ENCODE assay signal across 8 cellular contexts in genomic region chr11:44065851-44066731, GRCh38. TPM values are rescaled to one million over a fixed set of nuclear protein-coding genes. Genes with fewer than 3 reads are reported as not detected.
A peak's percentile ranks its signal among the peaks of the same experiment; 100 is the strongest.
DNase-seq lines count a peak whose midpoint lies in the region; ATAC-seq and TF ChIP-seq lines count a peak whose summit lies in the region.

TSS of gene ACCS (plus strand) at chr11:44066270. CDS start at chr11:44067628, 1,358 bp downstream.

- H3K4me2 ChIP-seq in GM23338 (peak within 1 kb of the TSS; percentile 74), SK-N-SH (peak within 1 kb of the TSS; percentile 78)

- peak within 1 kb of the TSS; percentile 93 for H3K27ac Mint-ChIP-seq in GM23338
- peak within 1 kb of the TSS; percentile 92 for H3K27ac Mint-ChIP-seq in activated naive CD4-positive, alpha-beta T cell treated with anti-CD3 and anti-CD28 coated beads, Interleukin-2, amount 50 U/mL, for 24 hours

- TF ChIP-seq CTCF in GM23338 (conservative IDR thresholded peaks at IDR 0.05; ENCODE audit: low read depth in 2 of 2): peak; percentile 64 to 78
- peak; percentile 56 for TF ChIP-seq CTCF in SK-N-SH (IDR thresholded peaks at IDR 0.05)

- no peaks in the 10 kb centered on the region for H3K9me3 Mint-ChIP-seq in GM23338
- H3K9me3 Mint-ChIP-seq in activated naive CD4-positive, alpha-beta T cell treated with anti-CD3 and anti-CD28 coated beads, Interleukin-2, amount 50 U/mL, for 24 hours: no peaks in the 10 kb centered on the region

- CTCF ChIA-PET in SK-N-SH (lab: Yijun Ruan, JAX): interaction anchor here (0.7 to 10.8 kb wide), 6 partner anchors 16 to 176 kb away, joined by 3 to 71 read pairs (median 4); partner anchors contain the start of gene EXT2

- H3K27ac ChIP-seq in GM23338 (ENCODE audit: low read depth) (peak within 1 kb of the TSS; percentile 76), SK-N-SH (ENCODE audit: low read depth in 2 of 2, low read length in 1 of 2) (peak within 1 kb of the TSS; percentile 86 to 88)

- no peaks in the 10 kb centered on the region for H3K79me2 ChIP-seq in GM23338 (replicated peaks; ENCODE audit: insufficient read depth)
- H3K79me2 ChIP-seq in SK-N-SH (ENCODE audit: insufficient read depth): no peaks in the 10 kb centered on the region

- peaks cover 8% of the 10 kb centered on the region; the same call in 1 of the 2 replicates for H3K27me3 ChIP-seq in GM23338 (ENCODE audit: insufficient read depth)
- H3K27me3 ChIP-seq in SK-N-SH (ENCODE audit: insufficient read depth): no peaks in the 10 kb centered on the region

- H3K27me3 Mint-ChIP-seq in GM23338 (ENCODE audit: insufficient read depth, low read depth, poor library complexity): peaks cover 22% of the 10 kb centered on the region
- H3K27me3 Mint-ChIP-seq in activated naive CD4-positive, alpha-beta T cell treated with anti-CD3 and anti-CD28 coated beads, Interleukin-2, amount 50 U/mL, for 24 hours: no peaks in the 10 kb centered on the region

- no peaks in the 10 kb centered on the region for H3K36me3 ChIP-seq in GM23338 (ENCODE audit: insufficient read depth)
- peaks cover 0 to 3% of the 10 kb centered on the region in 2 experiments for H3K36me3 ChIP-seq in SK-N-SH (replicated peaks in 1 of 2; ENCODE audit: control insufficient read depth in 1 of 2, insufficient read depth in 2 of 2, low read length in 1 of 2)

- 48% methylated on average over 43 of the region's 69 CpGs for WGBS in SK-N-SH (ENCODE audit: low lambda C conversion rate)

- peaks cover 34% of the 10 kb centered on the region for H3K4me1 Mint-ChIP-seq in GM23338
- peaks cover 29% of the 10 kb centered on the region for H3K4me1 Mint-ChIP-seq in activated naive CD4-positive, alpha-beta T cell treated with anti-CD3 and anti-CD28 coated beads, Interleukin-2, amount 50 U/mL, for 24 hours

- H4K20me1 ChIP-seq in GM23338 (replicated peaks; ENCODE audit: insufficient read depth) (no peaks in the 10 kb centered on the region), SK-N-SH (ENCODE audit: insufficient read depth) (no peaks in the 10 kb centered on the region)

- no peak for TF ChIP-seq EP300 in SK-N-SH (IDR thresholded peaks at IDR 0.05; ENCODE audit: borderline replicate concordance in 1 of 2, low read depth in 1 of 2, low read length in 1 of 2)

- no peaks in the 10 kb centered on the region for H3K9me3 ChIP-seq in SK-N-SH

- H2AFZ ChIP-seq in GM23338 (peak within 1 kb of the TSS; percentile 96), SK-N-SH (ENCODE audit: low read depth) (peak within 1 kb of the TSS; percentile 85)

- POLR2A ChIA-PET in SK-N-SH (lab: Yijun Ruan, JAX): interaction anchor here (0.6 to 1.0 kb wide), 2 partner anchors 123 to 124 kb away, joined by 3 read pairs; no protein-coding TSS in a partner anchor

- DNase-seq in ELR (ENCODE audit: low read depth) (peak; percentile 91), GM23338 (ENCODE audit: low spot score) (peak; percentile 93), LoVo (ENCODE audit: low spot score) (peak; percentile 92), SK-N-SH (peak; percentile 91), globus pallidus (ENCODE audit: low spot score) (peak; percentile 87), occipital lobe (lab: John Stamatoyannopoulos, UW) (peak; percentile 85), superior temporal gyrus (ENCODE audit: extremely low spot score) (peak; percentile 81)

- peak; percentile 17; the same call in 1 of the 2 replicates for TF ChIP-seq RAD21 in SK-N-SH (IDR thresholded peaks at IDR 0.05; ENCODE audit: low read length)

- H3F3A ChIP-seq in GM23338 (replicated peaks; ENCODE audit: low read depth): peaks cover 8% of the 10 kb centered on the region; the same call in 1 of the 2 replicates
- H3F3A ChIP-seq in SK-N-SH (replicated peaks; ENCODE audit: insufficient read depth): no peaks in the 10 kb centered on the region

- H3K4me1 ChIP-seq in GM23338 (ENCODE audit: insufficient read depth) (peaks cover 16% of the 10 kb centered on the region), SK-N-SH (ENCODE audit: control insufficient read depth in 1 of 2, insufficient read depth in 2 of 2, low read depth in 1 of 2, low read length in 1 of 2) (peaks cover 0 to 2% of the 10 kb centered on the region in 2 experiments; a peak in 2 of 4 replicates)

- H3K36me3 Mint-ChIP-seq in GM23338 (ENCODE audit: low read depth): peaks cover 9% of the 10 kb centered on the region
- peaks cover 3% of the 10 kb centered on the region for H3K36me3 Mint-ChIP-seq in activated naive CD4-positive, alpha-beta T cell treated with anti-CD3 and anti-CD28 coated beads, Interleukin-2, amount 50 U/mL, for 24 hours

- H3K4me3 ChIP-seq in GM23338: peak within 1 kb of the TSS; percentile 70
- peak within 1 kb of the TSS; percentile 54 to 67 for H3K4me3 ChIP-seq in SK-N-SH (ENCODE audit: low read depth in 2 of 2, low read length in 1 of 2)

- H3K9ac ChIP-seq in SK-N-SH: peak within 1 kb of the TSS; percentile 86

- H3K4me3 Mint-ChIP-seq in GM23338: peak within 1 kb of the TSS; percentile 83
- H3K4me3 Mint-ChIP-seq in activated naive CD4-positive, alpha-beta T cell treated with anti-CD3 and anti-CD28 coated beads, Interleukin-2, amount 50 U/mL, for 24 hours: peak within 1 kb of the TSS; percentile 91

- ATAC-seq in GM23338: peak; percentile 93

- H3K9me2 ChIP-seq in GM23338 (ENCODE audit: insufficient read depth) (peaks cover 4% of the 10 kb centered on the region; the same call in 1 of the 2 replicates), SK-N-SH (no peaks in the 10 kb centered on the region)

TF ChIP-seq in GM23338, 12 proteins besides CTCF, POLR2A, EP300 and RAD21:
- TF ChIP-seq EZH2phosphoT487 (IDR thresholded peaks at IDR 0.05; ENCODE audit: unreplicated experiment) (no peak), CREB1 (CRISPR knock-in tag; IDR thresholded peaks at IDR 0.05; ENCODE audit: low read depth) (0 out of 2 replicates have a peak, but pooled peaks have one; percentile 50), POLR2AphosphoS5 (IDR thresholded peaks at IDR 0.05; ENCODE audit: low read depth) (peak; percentile 62), ETS1 (IDR thresholded peaks at IDR 0.05) (peak; percentile 45; the same call in 1 of the 2 replicates)

TF ChIP-seq in SK-N-SH, 30 proteins besides CTCF, POLR2A, EP300 and RAD21 (continues in another document):
- TF ChIP-seq GABPA (IDR thresholded peaks at IDR 0.05; ENCODE audit: low read depth) (peak; percentile 31), ZBTB33 (IDR thresholded peaks at IDR 0.05; ENCODE audit: borderline replicate concordance, low read depth) (peak; percentile 91), SIN3A (IDR thresholded peaks at IDR 0.05; ENCODE audit: borderline replicate concordance, low read depth, low read length) (no peak), TAF1 (IDR thresholded peaks at IDR 0.05; ENCODE audit: borderline replicate concordance, low read depth, low read length) (peak; percentile 51; the same call in 1 of the 2 replicates), MXI1 (IDR thresholded peaks at IDR 0.05; ENCODE audit: low read depth, low read length) (0 out of 2 replicates have a peak, but pooled peaks have one; percentile 61), REST (IDR thresholded peaks at IDR 0.05; ENCODE audit: low read depth, low read length) (no peak), MAX (IDR thresholded peaks at IDR 0.05; ENCODE audit: low read depth) (peak; percentile 77; the same call in 1 of the 2 replicates), FOXM1 (IDR thresholded peaks at IDR 0.05; ENCODE audit: low read depth) (no peak)

RNA-seq across cellular contexts. Expression of gene ACCS, which starts in this region (rescaled TPM):
- 6.6 and 12.0 TPM in 2 replicates for total RNA-seq in GM23338 (2014; rRNA removed; shearing (Covaris generic))
- 2.9 and 3.6 TPM in 2 replicates for polyA plus RNA-seq in GM23338 (2016; fragmentation: Nextera tagmentation; extraction: Ambion mirVana)
- polyA plus RNA-seq in SK-N-SH (2012; rRNA removed): 28.5 and 36.9 TPM in 2 replicates
- 4.3 and 4.9 TPM in 2 replicates for polyA plus RNA-seq in SK-N-SH (2012; cell fraction: cytosol; rRNA removed)
- 330 and 385 TPM in 2 replicates for polyA plus RNA-seq in SK-N-SH (2012; cell fraction: nucleus; rRNA removed)
- 7.6 TPM for total RNA-seq in occipital lobe

Comparison
In these comparisons a context has a peak if more than half of its experiments do, and no peak if none do; other contexts are left out.
1. Peak in every context shown above with its lines: DNase-seq, ATAC-seq, H3K4me3 ChIP-seq and H3K27ac ChIP-seq.